Comparison of ENCODE assay signal across 12 cellular contexts in the genomic region with DNA sequence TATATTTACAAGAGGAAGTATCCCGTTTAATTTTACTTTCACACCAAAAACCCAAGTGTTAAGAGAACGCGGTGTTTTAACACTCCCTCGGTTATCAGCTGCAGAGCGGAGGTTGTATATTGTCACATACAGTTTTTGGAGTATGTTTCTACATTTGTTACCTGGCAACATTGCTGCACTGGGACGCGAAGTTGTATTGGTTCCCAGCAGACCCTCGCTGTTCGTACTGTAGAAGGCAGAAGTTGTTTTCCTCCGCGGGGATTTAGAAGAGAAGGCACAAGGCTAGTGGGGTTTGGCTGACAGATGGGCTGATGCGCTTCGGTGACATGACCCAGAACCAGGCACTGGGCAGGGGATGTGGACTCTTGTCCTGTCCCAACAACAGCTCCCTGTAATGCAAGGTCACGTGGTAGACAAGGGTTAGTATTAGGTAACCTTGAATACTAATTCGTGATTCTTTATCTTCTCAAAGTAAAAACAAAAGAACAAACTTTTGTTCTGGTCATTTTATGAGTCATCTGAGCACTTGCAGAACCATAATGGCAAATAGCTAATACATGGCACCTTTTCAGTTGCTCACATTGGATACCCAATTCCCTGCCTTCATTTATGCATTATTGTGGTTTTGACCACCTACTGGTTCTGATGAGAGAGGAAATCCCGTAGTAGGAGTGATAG.
DNase-seq lines count a peak whose midpoint lies in the region; ATAC-seq and TF ChIP-seq lines count a peak whose summit lies in the region.
"Had no signal": no experiment of that assay in that cellular context is flagged by ENCODE, and none has a peak within 500 bp of the region (broad histone marks: within the 10 kb centered on the region; RNA-seq: fewer than 3 reads in every experiment).

No MANE protein-coding gene starts in this region.

- POLR2A ChIA-PET in activated CD8-positive, alpha-beta T cell treated with anti-CD3 and anti-CD28 coated beads for 36 hours (lab: Charles Lee): interaction anchor here (1.4 kb wide), 1 partner anchor 15 kb away, joined by 4 read pairs; no protein-coding TSS in a partner anchor
- POLR2A ChIA-PET in activated CD8-positive, alpha-beta T cell treated with anti-CD3 and anti-CD28 coated beads, Interleukin-2, amount 10 ng/mL, durations not matched to agents 7 days and 5 days (lab: Charles Lee): interaction anchor here (1.3 kb wide), 1 partner anchor 235 kb away, joined by 3 read pairs; no protein-coding TSS in a partner anchor

- H3K27me3 ChIP-seq in dorsolateral prefrontal cortex: no peaks in the 10 kb centered on the region
- H3K27me3 ChIP-seq in transverse colon: no peaks in the 10 kb centered on the region
- H3K27me3 ChIP-seq: cardiac muscle cell had no signal

- no peak for ATAC-seq in activated CD8-positive, alpha-beta T cell treated with anti-CD3 and anti-CD28 coated beads for 36 hours
- no peak for ATAC-seq in activated CD8-positive, alpha-beta T cell treated with anti-CD3 and anti-CD28 coated beads, Interleukin-2, amount 10 ng/mL, durations not matched to agents 7 days and 5 days
- peak; percentile 27 for ATAC-seq in HG03280 (IDR thresholded peaks at IDR 0.05; ENCODE audit: unreplicated experiment)
- ATAC-seq: left colon had no signal

- no peaks in the 10 kb centered on the region for H3K36me3 ChIP-seq in transverse colon
- H3K36me3 ChIP-seq: cardiac muscle cell had no signal

- TF ChIP-seq CTCF in activated CD8-positive, alpha-beta T cell treated with anti-CD3 and anti-CD28 coated beads for 36 hours (IDR thresholded peaks at IDR 0.05): no peak
- no peak for TF ChIP-seq CTCF in dorsolateral prefrontal cortex (IDR thresholded peaks at IDR 0.05 in 54 of 56, conservative IDR thresholded peaks at IDR 0.05 in 2 of 56; ENCODE audit: low read depth in 1 of 56, partially characterized antibody in 56 of 56)
- no peak for TF ChIP-seq CTCF in transverse colon (IDR thresholded peaks at IDR 0.05)

- CTCF ChIA-PET in activated CD8-positive, alpha-beta T cell treated with anti-CD3 and anti-CD28 coated beads for 36 hours (lab: Charles Lee): interaction anchor here (0.9 to 2.0 kb wide), 4 partner anchors 17 to 231 kb away, joined by 3 to 6 read pairs (median 4); no protein-coding TSS in a partner anchor
- CTCF ChIA-PET in activated CD8-positive, alpha-beta T cell treated with anti-CD3 and anti-CD28 coated beads, Interleukin-2, amount 10 ng/mL, durations not matched to agents 7 days and 5 days (lab: Charles Lee): interaction anchor here (0.7 to 1.9 kb wide), 5 partner anchors 9 to 228 kb away, joined by 3 to 7 read pairs (median 3); no protein-coding TSS in a partner anchor

- peaks cover 41% of the 10 kb centered on the region for H3K36me3 Mint-ChIP-seq in activated CD8-positive, alpha-beta T cell treated with anti-CD3 and anti-CD28 coated beads for 36 hours (ENCODE audit: low read depth)
- H3K36me3 Mint-ChIP-seq in activated CD8-positive, alpha-beta T cell treated with anti-CD3 and anti-CD28 coated beads, Interleukin-2, amount 10 ng/mL, durations not matched to agents 7 days and 5 days (ENCODE audit: low read depth): peaks cover 74% of the 10 kb centered on the region

- WGBS in transverse colon (ENCODE audit: low coverage in 1 of 2), 2 donors: 88 to 98% methylated on average over 12 to 16 of the region's 16 CpGs

- no peaks in the 10 kb centered on the region for H3K9me3 ChIP-seq in transverse colon
- H3K9me3 ChIP-seq: SK-N-SH had no signal

- intact Hi-C loops in activated CD8-positive, alpha-beta T cell treated with anti-CD3 and anti-CD28 coated beads for 36 hours (cut with micrococcal nuclease): no loop called here
- intact Hi-C loops in dorsolateral prefrontal cortex (cut with DNase I): no loop called here
- intact Hi-C loops in transverse colon (cut with DNase I; ENCODE audit: low total_unique reads): no loop called here

- peak overlapping the region in 53 of 59 donors; percentile 13 to 96 (median 82) for H3K27ac ChIP-seq in dorsolateral prefrontal cortex
- peak overlapping the region in 2 of 4 donors; percentile 6 to 75 for H3K27ac ChIP-seq in transverse colon
- H3K27ac ChIP-seq: cardiac muscle cell had no signal

- TF ChIP-seq POLR2A in transverse colon (IDR thresholded peaks at IDR 0.05): no peak

- DNase-seq in activated CD8-positive, alpha-beta T cell treated with anti-CD3 and anti-CD28 coated beads for 36 hours: no peak
- no peak for DNase-seq in activated CD8-positive, alpha-beta T cell treated with anti-CD3 and anti-CD28 coated beads, Interleukin-2, amount 10 ng/mL, durations not matched to agents 7 days and 5 days
- DNase-seq in dorsolateral prefrontal cortex: peak in 3 of 10 donors; percentile 22 to 48 (median 43)
- DNase-seq in superior temporal gyrus (ENCODE audit: extremely low spot score): peak; percentile 71
- DNase-seq in transverse colon: no peak
- no peak for DNase-seq in retina
- no peak for DNase-seq in DMS79 (lab: John Stamatoyannopoulos, UW)
- DNase-seq: 8988T, left colon, SK-N-SH had no signal

- no peak for TF ChIP-seq EP300 in transverse colon (IDR thresholded peaks at IDR 0.05; ENCODE audit: low read depth)

- no peak overlapping the region for H3K4me3 Mint-ChIP-seq in activated CD8-positive, alpha-beta T cell treated with anti-CD3 and anti-CD28 coated beads for 36 hours
- H3K4me3 Mint-ChIP-seq in activated CD8-positive, alpha-beta T cell treated with anti-CD3 and anti-CD28 coated beads, Interleukin-2, amount 10 ng/mL, durations not matched to agents 7 days and 5 days: no peak overlapping the region

- H3K4me1 Mint-ChIP-seq in activated CD8-positive, alpha-beta T cell treated with anti-CD3 and anti-CD28 coated beads for 36 hours (ENCODE audit: low read depth): peaks cover 30% of the 10 kb centered on the region
- H3K4me1 Mint-ChIP-seq in activated CD8-positive, alpha-beta T cell treated with anti-CD3 and anti-CD28 coated beads, Interleukin-2, amount 10 ng/mL, durations not matched to agents 7 days and 5 days (ENCODE audit: low read depth): peaks cover 66% of the 10 kb centered on the region

- no peak overlapping the region for H3K4me3 ChIP-seq in dorsolateral prefrontal cortex
- H3K4me3 ChIP-seq in transverse colon: no peak overlapping the region
- H3K4me3 ChIP-seq: cardiac muscle cell had no signal

- no peaks in the 10 kb centered on the region for H3K27me3 Mint-ChIP-seq in activated CD8-positive, alpha-beta T cell treated with anti-CD3 and anti-CD28 coated beads for 36 hours
- H3K27me3 Mint-ChIP-seq in activated CD8-positive, alpha-beta T cell treated with anti-CD3 and anti-CD28 coated beads, Interleukin-2, amount 10 ng/mL, durations not matched to agents 7 days and 5 days (ENCODE audit: low read depth): no peaks in the 10 kb centered on the region

- no peaks in the 10 kb centered on the region for H3K9me3 Mint-ChIP-seq in activated CD8-positive, alpha-beta T cell treated with anti-CD3 and anti-CD28 coated beads for 36 hours
- H3K9me3 Mint-ChIP-seq in activated CD8-positive, alpha-beta T cell treated with anti-CD3 and anti-CD28 coated beads, Interleukin-2, amount 10 ng/mL, durations not matched to agents 7 days and 5 days (ENCODE audit: insufficient read depth): peaks cover 5% of the 10 kb centered on the region

- in situ Hi-C loops in transverse colon (cut with MboI; ENCODE audit: low pct_ligation_motif_present in 1 of 4, low pct_unique_long_range_greater_than_20kb in 1 of 4, low sequenced_read_pairs in 3 of 4): no loop called here

- H3K27ac Mint-ChIP-seq in activated CD8-positive, alpha-beta T cell treated with anti-CD3 and anti-CD28 coated beads for 36 hours: peak overlapping the region; percentile 3
- no peak overlapping the region for H3K27ac Mint-ChIP-seq in activated CD8-positive, alpha-beta T cell treated with anti-CD3 and anti-CD28 coated beads, Interleukin-2, amount 10 ng/mL, durations not matched to agents 7 days and 5 days

- H3K4me1 ChIP-seq in transverse colon: peaks cover 27 to 43% (median 33%) of the 10 kb centered on the region in 4 donors
